In the genomic region with DNA sequence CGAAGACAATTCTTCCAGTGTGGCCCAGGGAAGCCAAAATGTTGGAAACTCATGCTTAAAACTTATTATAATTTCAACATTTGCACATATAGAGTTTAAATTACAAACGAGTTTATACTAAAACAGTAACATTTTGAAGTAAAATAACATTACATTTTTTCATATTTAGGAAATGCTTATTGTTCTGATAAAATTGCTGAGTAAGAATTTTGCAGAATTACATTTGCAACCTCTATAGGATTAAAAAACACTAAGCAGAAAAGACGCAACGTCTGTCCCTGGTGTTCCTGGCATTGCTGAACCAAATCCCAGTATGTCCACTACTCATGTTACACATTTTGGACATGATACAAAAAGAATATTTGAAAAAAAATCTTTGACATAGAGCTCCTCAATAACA, we compare ENCODE assay signal across 34 cellular contexts.
"Had no signal": no experiment of that assay in that cellular context is flagged by ENCODE, and none has a peak within 500 bp of the region (broad histone marks: within the 10 kb centered on the region; RNA-seq: fewer than 3 reads in every experiment).

No MANE protein-coding gene starts in this region.

- H3K36me3 ChIP-seq: MG63 had no signal

- DNase-seq: MG63, MM.1S, MV-4-11, NCI-H1048, NCI-H1092, NCI-H1092 treated with DMSO at 0.1 percent for 48 hours, NCI-H1105, NCI-H1105 treated with DMSO at 0.1 percent for 48 hours, NCI-H1417 treated with DMSO at 0.1 percent for 48 hours, NCI-H1436, NCI-H1436 treated with DMSO at 0.1 percent for 48 hours, NCI-H146, NCI-H1694, NCI-H1694 treated with DMSO at 0.1 percent for 48 hours, NCI-H187, NCI-H187 treated with DMSO at 0.1 percent for 48 hours, NCI-H1930, NCI-H2029, NCI-H2029 treated with DMSO at 0.1 percent for 48 hours, NCI-H2081, NCI-H2081 treated with DMSO at 0.1 percent for 48 hours, NCI-H2107, NCI-H2171, NCI-H2171 treated with DMSO at 0.1 percent for 48 hours, NCI-H2227 treated with DMSO at 0.1 percent for 48 hours, NCI-H226, NCI-H345, NCI-H446, NCI-H446 treated with DMSO at 0.1 percent for 48 hours, NCI-H510A, NCI-H510A treated with DMSO at 0.1 percent for 48 hours, NCI-H524, NCI-H524 treated with DMSO at 0.1 percent for 48 hours, NCI-H526 had no signal

- H3K9me3 ChIP-seq: MG63 had no signal

- H3K4me3 ChIP-seq: MG63 had no signal

- H3K27me3 ChIP-seq: MG63 had no signal
